1 cellular context compared by ENCODE assay signal in the genomic region with DNA sequence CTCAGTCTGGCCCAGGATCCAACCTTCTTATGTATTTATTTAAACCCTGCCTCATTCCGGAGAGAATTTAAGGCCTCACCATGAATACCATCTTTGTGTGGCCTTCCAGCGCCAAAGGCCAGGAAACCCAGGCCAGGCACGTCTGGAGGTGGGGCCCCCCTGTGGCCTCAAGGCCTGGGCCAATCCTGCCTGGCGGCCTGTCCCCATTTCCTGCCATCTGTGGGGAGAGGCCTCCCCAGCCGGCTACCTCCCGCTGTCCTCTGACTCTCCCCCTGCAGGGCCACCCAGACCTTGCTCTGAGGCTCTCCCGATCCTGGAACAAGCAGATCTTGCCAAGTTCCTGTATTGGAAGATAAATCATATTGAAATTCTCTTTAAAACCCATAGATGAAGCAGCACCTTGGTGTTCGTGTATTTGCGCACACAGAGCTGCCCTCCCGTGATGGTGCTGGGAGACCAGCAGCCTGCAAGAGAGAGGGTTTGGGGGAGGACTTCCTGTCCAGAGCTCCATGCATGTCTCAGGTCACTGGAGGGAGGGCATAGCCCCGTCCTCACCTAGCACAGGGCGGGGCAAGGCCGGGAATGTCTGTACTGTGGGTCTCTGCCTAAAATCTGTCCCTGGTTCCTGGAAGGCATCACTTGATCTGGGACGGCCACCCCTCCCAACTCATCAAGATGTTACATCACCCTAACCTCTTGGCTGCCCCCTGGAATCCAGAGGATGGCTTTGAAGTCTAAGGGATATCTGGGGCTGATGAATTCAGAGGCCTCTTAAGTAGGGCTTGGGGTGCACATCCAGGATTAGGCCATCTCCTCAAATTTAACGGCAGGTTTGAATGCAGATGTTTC.
TF ChIP-seq lines count a peak whose summit lies in the region.

No MANE protein-coding gene starts in this region.

TF ChIP-seq in HepG2, 621 proteins besides CTCF, POLR2A, EP300 and RAD21 (continued from another document):
- TF ChIP-seq ZNF781 (CRISPR knock-in tag; IDR thresholded peaks at IDR 0.05; ENCODE audit: borderline replicate concordance, not compliant biosample characterization): no peak
